19 cellular contexts compared by ENCODE assay signal in genomic region chr12:124716208-124717141, GRCh38.
DNase-seq lines count a peak whose midpoint lies in the region; ATAC-seq and TF ChIP-seq lines count a peak whose summit lies in the region.
"Had no signal": no experiment of that assay in that cellular context is flagged by ENCODE, and none has a peak within 500 bp of the region (broad histone marks: within the 10 kb centered on the region; RNA-seq: fewer than 3 reads in every experiment).

No MANE protein-coding gene starts in this region.

- intact Hi-C loops in left lung (cut with DNase I) = no loop called here

- H3K4me3 Mint-ChIP-seq in activated naive CD4-positive, alpha-beta T cell treated with anti-CD3 and anti-CD28 coated beads, Interleukin-2, amount 10 ng/mL, durations not matched to agents 7 days and 5 days = no peak overlapping the region
- H3K4me3 Mint-ChIP-seq: activated naive CD8-positive, alpha-beta T cell treated with anti-CD3 and anti-CD28 coated beads for 36 hours; H9; stimulated activated naive CD8-positive, alpha-beta T cell treated with anti-CD3 and anti-CD28 coated beads, Interleukin-15, Interleukin-2, amounts not matched to agents 100 ng/mL and 50 ng/mL, for 24 hours had no signal

- TF ChIP-seq CTCF in left lung (IDR thresholded peaks at IDR 0.05) = no peak

- peaks cover 17 to 76% of the 10 kb centered on the region in 2 donors for H3K4me1 ChIP-seq in left lung

- ATAC-seq in left lung (peak; percentile 86), GM19035 (IDR thresholded peaks at IDR 0.05; ENCODE audit: unreplicated experiment) (no peak)

- H3K36me3 Mint-ChIP-seq in activated naive CD4-positive, alpha-beta T cell treated with anti-CD3 and anti-CD28 coated beads, Interleukin-2, amount 10 ng/mL, durations not matched to agents 7 days and 5 days = no peaks in the 10 kb centered on the region
- H3K36me3 Mint-ChIP-seq: activated naive CD8-positive, alpha-beta T cell treated with anti-CD3 and anti-CD28 coated beads for 36 hours had no signal

- no peaks in the 10 kb centered on the region for H3K27me3 ChIP-seq in left lung
- H3K27me3 ChIP-seq: cardiac muscle cell, spleen had no signal

- peaks cover 47% of the 10 kb centered on the region for H3K27me3 Mint-ChIP-seq in activated naive CD4-positive, alpha-beta T cell treated with anti-CD3 and anti-CD28 coated beads, Interleukin-2, amount 10 ng/mL, durations not matched to agents 7 days and 5 days
- H3K27me3 Mint-ChIP-seq: activated naive CD8-positive, alpha-beta T cell treated with anti-CD3 and anti-CD28 coated beads for 36 hours had no signal

- H3K27ac Mint-ChIP-seq in activated naive CD4-positive, alpha-beta T cell treated with anti-CD3 and anti-CD28 coated beads, Interleukin-2, amount 10 ng/mL, durations not matched to agents 7 days and 5 days = no peak overlapping the region
- H3K27ac Mint-ChIP-seq: activated naive CD8-positive, alpha-beta T cell treated with anti-CD3 and anti-CD28 coated beads for 36 hours; H9; stimulated activated naive CD8-positive, alpha-beta T cell treated with anti-CD3 and anti-CD28 coated beads, Interleukin-15, Interleukin-2, amounts not matched to agents 100 ng/mL and 50 ng/mL, for 24 hours had no signal

- no peaks in the 10 kb centered on the region for H3K36me3 ChIP-seq in left lung
- H3K36me3 ChIP-seq: cardiac muscle cell, spleen had no signal

- peaks cover 22% of the 10 kb centered on the region for H3K4me1 Mint-ChIP-seq in activated naive CD4-positive, alpha-beta T cell treated with anti-CD3 and anti-CD28 coated beads, Interleukin-2, amount 10 ng/mL, durations not matched to agents 7 days and 5 days

- H3K27ac ChIP-seq in left lung = peak overlapping the region; percentile 63 to 76
- H3K27ac ChIP-seq: cardiac muscle cell, KMS-11 had no signal

- H3K9me3 Mint-ChIP-seq in activated naive CD4-positive, alpha-beta T cell treated with anti-CD3 and anti-CD28 coated beads, Interleukin-2, amount 10 ng/mL, durations not matched to agents 7 days and 5 days = no peaks in the 10 kb centered on the region
- H3K9me3 Mint-ChIP-seq: activated naive CD8-positive, alpha-beta T cell treated with anti-CD3 and anti-CD28 coated beads for 36 hours; H9; stimulated activated naive CD8-positive, alpha-beta T cell treated with anti-CD3 and anti-CD28 coated beads, Interleukin-15, Interleukin-2, amounts not matched to agents 100 ng/mL and 50 ng/mL, for 24 hours had no signal

- CTCF ChIA-PET in activated naive CD4-positive, alpha-beta T cell treated with anti-CD3 and anti-CD28 coated beads, Interleukin-2, amount 10 ng/mL, durations not matched to agents 7 days and 5 days (lab: Charles Lee) = interaction anchor here (1.4 kb wide), 1 partner anchor 12 kb away, joined by 3 read pairs; no protein-coding TSS in a partner anchor

- H3K9me3 ChIP-seq in left lung = no peaks in the 10 kb centered on the region
- H3K9me3 ChIP-seq: spleen had no signal

- no peak overlapping the region for H3K4me3 ChIP-seq in left lung
- H3K4me3 ChIP-seq: cardiac muscle cell, spleen had no signal

- DNase-seq in CD1c-positive myeloid dendritic cell (ENCODE audit: extremely low spot score) (peak; percentile 22), NCI-H1417 (lab: John Stamatoyannopoulos, UW) (peak; percentile 67 to 92 (median 84)), RPMI8226 (peak; percentile 34), left lung (peak; percentile 87 to 88), activated gamma-delta T cell (lab: John Stamatoyannopoulos, UW) (no peak), cerebellum (ENCODE audit: low spot score) (no peak)
- DNase-seq in activated naive CD4-positive, alpha-beta T cell treated with anti-CD3 and anti-CD28 coated beads, Interleukin-2, amount 10 ng/mL, durations not matched to agents 7 days and 5 days = no peak
- DNase-seq: activated CD4-positive, CD25-positive, alpha-beta regulatory T cell; activated CD8-positive, alpha-beta memory T cell treated with anti-CD3 and anti-CD28 coated beads, Interleukin-2, amount 50 U/mL, for 48 hours; activated naive CD8-positive, alpha-beta T cell treated with anti-CD3 and anti-CD28 coated beads for 36 hours; DMS 273 treated with DMSO at 0.1 percent for 48 hours; H9; NCI-H1694; posterior cingulate gyrus; spleen had no signal

Comparison
In these comparisons a context has a peak if more than half of its experiments do, and no peak if none do; other contexts are left out.
1. DNase-seq: peak in CD1c-positive myeloid dendritic cell (single experiment), NCI-H1417 (3 of 3), RPMI8226 (single experiment) and left lung (2 of 2); none in activated gamma-delta T cell (single experiment), cerebellum (single experiment) and activated naive CD4-positive, alpha-beta T cell treated with anti-CD3 and anti-CD28 coated beads, Interleukin-2, amount 10 ng/mL, durations not matched to agents 7 days and 5 days (single experiment).